In genomic region chr7:18201349-18201748, GRCh38 we compare ENCODE assay signal across 17 cellular contexts.
A peak's percentile ranks its signal among the peaks of the same experiment; 100 is the strongest.
DNase-seq lines count a peak whose midpoint lies in the region; ATAC-seq and TF ChIP-seq lines count a peak whose summit lies in the region.
"Had no signal": no experiment of that assay in that cellular context is flagged by ENCODE, and none has a peak within 500 bp of the region (broad histone marks: within the 10 kb centered on the region; RNA-seq: fewer than 3 reads in every experiment).

No MANE protein-coding gene starts in this region.

- H3K36me3 ChIP-seq in right atrium auricular region (no peaks in the 10 kb centered on the region), ascending aorta (no peaks in the 10 kb centered on the region), uterus (no peaks in the 10 kb centered on the region), hepatocyte (replicated peaks; ENCODE audit: insufficient read depth, low read depth) (no peaks in the 10 kb centered on the region), BE2C (no peaks in the 10 kb centered on the region)

- TF ChIP-seq CTCF in right atrium auricular region (IDR thresholded peaks at IDR 0.05), result no peak
- TF ChIP-seq CTCF in ascending aorta (IDR thresholded peaks at IDR 0.05), result no peak
- no peak for TF ChIP-seq CTCF in uterus (IDR thresholded peaks at IDR 0.05)
- no peak for TF ChIP-seq CTCF in hepatocyte (IDR thresholded peaks at IDR 0.05; ENCODE audit: poor library complexity)
- no peak for TF ChIP-seq CTCF in BE2C (IDR thresholded peaks at IDR 0.05; ENCODE audit: low read depth, low read length)
- TF ChIP-seq CTCF in foreskin fibroblast (IDR thresholded peaks at IDR 0.05; ENCODE audit: low read depth, low read length), result no peak

- H3K27ac ChIP-seq in right atrium auricular region (no peak overlapping the region), ascending aorta (peak overlapping the region; percentile 27 to 52), uterus (peak overlapping the region; percentile 56 to 64), hepatocyte (no peak overlapping the region)
- H3K27ac ChIP-seq: 22Rv1, RWPE1 had no signal

- H3K4me3 ChIP-seq in right atrium auricular region (no peak overlapping the region), ascending aorta (no peak overlapping the region), uterus (no peak overlapping the region), hepatocyte (no peak overlapping the region), BE2C (ENCODE audit: low read depth, low read length) (no peak overlapping the region), foreskin fibroblast (ENCODE audit: low read depth in 1 of 2, low read length in 2 of 2) (no peak overlapping the region)

- ATAC-seq in Right ventricle myocardium superior (ENCODE audit: poor library complexity) (peak; percentile 45), left lobe of liver (peak; percentile 41)
- ATAC-seq: HCT116 had no signal

- peak; percentile 34 for DNase-seq in Right ventricle myocardium superior
- no peak for DNase-seq in right atrium auricular region (ENCODE audit: low spot score)
- DNase-seq in ascending aorta (ENCODE audit: low spot score in 2 of 2), result no peak
- no peak for DNase-seq in left lobe of liver (ENCODE audit: low spot score)
- DNase-seq in uterus, result peak; percentile 31 to 55
- DNase-seq in hepatocyte (ENCODE audit: low spot score), result no peak
- no peak for DNase-seq in BE2C
- no peak for DNase-seq in foreskin fibroblast
- DNase-seq: CD4-positive, alpha-beta memory T cell; DMS79; NCI-H1417 treated with DMSO at 0.1 percent for 48 hours; NCI-H1930; NCI-H446; NCI-H748 treated with DMSO at 0.1 percent for 48 hours had no signal

- no peaks in the 10 kb centered on the region for H4K20me1 ChIP-seq in hepatocyte (ENCODE audit: insufficient read depth, poor library complexity, severe bottlenecking)

- no peaks in the 10 kb centered on the region for H3K27me3 ChIP-seq in right atrium auricular region
- no peaks in the 10 kb centered on the region for H3K27me3 ChIP-seq in ascending aorta
- H3K27me3 ChIP-seq in uterus, result no peaks in the 10 kb centered on the region
- H3K27me3 ChIP-seq in hepatocyte, result no peaks in the 10 kb centered on the region
- no peaks in the 10 kb centered on the region for H3K27me3 ChIP-seq in BE2C

- no peak overlapping the region for H2AFZ ChIP-seq in hepatocyte

- H3K79me2 ChIP-seq in hepatocyte, result no peaks in the 10 kb centered on the region

- H3K4me2 ChIP-seq in hepatocyte, result no peak overlapping the region

- TF ChIP-seq POLR2A in uterus (IDR thresholded peaks at IDR 0.05), result no peak

- H3K9me3 ChIP-seq in right atrium auricular region (no peaks in the 10 kb centered on the region), ascending aorta (no peaks in the 10 kb centered on the region), uterus (no peaks in the 10 kb centered on the region), hepatocyte (ENCODE audit: low read depth) (no peaks in the 10 kb centered on the region), BE2C (no peaks in the 10 kb centered on the region)

- intact Hi-C loops in Right ventricle myocardium superior (cut with DNase I), result no loop called here
- intact Hi-C loops in ascending aorta (cut with DNase I), result no loop called here
- intact Hi-C loops in uterus (cut with DNase I; ENCODE audit: low total_unique reads), result no loop called here

- no peaks in the 10 kb centered on the region for H3K9me2 ChIP-seq in hepatocyte (replicated peaks; ENCODE audit: insufficient read depth)

- peaks cover 0 to 6% of the 10 kb centered on the region in 2 donors for H3K4me1 ChIP-seq in right atrium auricular region
- H3K4me1 ChIP-seq in ascending aorta, result peaks cover 0 to 4% of the 10 kb centered on the region in 2 donors
- no peaks in the 10 kb centered on the region for H3K4me1 ChIP-seq in uterus
- no peaks in the 10 kb centered on the region for H3K4me1 ChIP-seq in hepatocyte (ENCODE audit: insufficient read depth)
- H3K4me1 ChIP-seq in BE2C, result no peaks in the 10 kb centered on the region

Comparison
In these comparisons a context has a peak if more than half of its experiments do, and no peak if none do; other contexts are left out.
1. DNase-seq: peak in Right ventricle myocardium superior (single experiment) and uterus (2 of 2); none in right atrium auricular region (single experiment), ascending aorta (0 of 2), left lobe of liver (single experiment), hepatocyte (single experiment), BE2C (single experiment) and foreskin fibroblast (0 of 2).
2. H3K27ac ChIP-seq: peak in ascending aorta (2 of 2) and uterus (2 of 2); none in right atrium auricular region (0 of 2) and hepatocyte (single experiment).